2 cellular contexts compared by ENCODE assay signal in the genomic region with DNA sequence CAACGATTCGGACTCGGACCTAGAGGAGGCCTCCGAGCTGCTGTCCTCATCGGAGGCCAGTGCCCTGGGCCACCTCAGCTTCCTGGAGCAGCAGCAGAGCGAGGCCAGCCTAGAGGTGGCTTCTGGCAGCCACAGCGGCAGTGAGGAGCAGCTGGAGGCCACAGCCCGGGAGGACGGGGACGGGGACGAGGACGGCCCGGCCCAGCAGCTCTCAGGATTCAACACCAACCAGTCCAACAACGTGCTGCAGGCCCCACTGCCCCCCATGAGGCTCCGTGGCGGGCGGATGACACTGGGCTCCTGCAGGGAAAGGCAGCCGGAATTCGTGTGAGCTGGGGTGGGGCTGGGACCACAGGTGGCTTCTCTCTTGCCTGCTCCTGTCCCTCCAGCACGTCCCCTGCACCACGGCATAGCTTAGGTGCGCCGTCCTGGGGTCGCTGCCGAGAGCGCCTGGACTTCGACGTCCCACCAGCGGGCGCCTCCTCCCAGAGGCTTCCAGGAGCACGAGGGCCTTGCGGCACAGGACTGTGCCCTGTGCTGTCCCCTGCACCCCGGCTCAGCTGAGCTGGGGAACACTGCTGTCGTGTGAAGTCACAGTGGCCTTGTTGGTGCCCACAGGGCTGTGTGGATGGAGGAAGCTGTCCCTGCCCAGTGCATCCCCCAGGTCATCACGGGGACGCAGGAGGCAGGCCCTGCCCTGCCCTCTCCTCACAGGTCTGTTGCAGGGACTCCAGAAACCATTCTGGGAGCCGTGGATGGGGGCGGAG.
TF ChIP-seq lines count a peak whose summit lies in the region.

No MANE protein-coding gene starts in this region.

TF ChIP-seq in WTC11, 78 proteins besides CTCF, POLR2A, EP300 and RAD21:
- TF ChIP-seq PRRX2 (CRISPR knock-in tag; IDR thresholded peaks at IDR 0.05): 0 out of 2 replicates have a peak, but pooled peaks have one; percentile 31
- peak; percentile 67; the same call in 1 of the 2 replicates for TF ChIP-seq RELA (CRISPR knock-in tag; IDR thresholded peaks at IDR 0.05; ENCODE audit: borderline replicate concordance)
- no peak for TF ChIP-seq ESRRA (CRISPR knock-in tag; IDR thresholded peaks at IDR 0.05; ENCODE audit: borderline replicate concordance)

TF ChIP-seq in HepG2, 621 proteins besides CTCF, POLR2A, EP300 and RAD21:
- TF ChIP-seq, protein P1, sequence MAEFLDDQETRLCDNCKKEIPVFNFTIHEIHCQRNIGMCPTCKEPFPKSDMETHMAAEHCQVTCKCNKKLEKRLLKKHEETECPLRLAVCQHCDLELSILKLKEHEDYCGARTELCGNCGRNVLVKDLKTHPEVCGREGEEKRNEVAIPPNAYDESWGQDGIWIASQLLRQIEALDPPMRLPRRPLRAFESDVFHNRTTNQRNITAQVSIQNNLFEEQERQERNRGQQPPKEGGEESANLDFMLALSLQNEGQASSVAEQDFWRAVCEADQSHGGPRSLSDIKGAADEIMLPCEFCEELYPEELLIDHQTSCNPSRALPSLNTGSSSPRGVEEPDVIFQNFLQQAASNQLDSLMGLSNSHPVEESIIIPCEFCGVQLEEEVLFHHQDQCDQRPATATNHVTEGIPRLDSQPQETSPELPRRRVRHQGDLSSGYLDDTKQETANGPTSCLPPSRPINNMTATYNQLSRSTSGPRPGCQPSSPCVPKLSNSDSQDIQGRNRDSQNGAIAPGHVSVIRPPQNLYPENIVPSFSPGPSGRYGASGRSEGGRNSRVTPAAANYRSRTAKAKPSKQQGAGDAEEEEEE (CRISPR knock-in tag; IDR thresholded peaks at IDR 0.05; ENCODE audit: borderline replicate concordance): no peak
- 0 out of 2 replicates have a peak, but pooled peaks have one; percentile 15 for TF ChIP-seq TARDBP (CRISPR knock-in tag; IDR thresholded peaks at IDR 0.05)
- no peak for TF ChIP-seq HNRNPK (IDR thresholded peaks at IDR 0.05; ENCODE audit: low read depth, low read length, poor library complexity, severe bottlenecking)
- TF ChIP-seq, protein P2, sequence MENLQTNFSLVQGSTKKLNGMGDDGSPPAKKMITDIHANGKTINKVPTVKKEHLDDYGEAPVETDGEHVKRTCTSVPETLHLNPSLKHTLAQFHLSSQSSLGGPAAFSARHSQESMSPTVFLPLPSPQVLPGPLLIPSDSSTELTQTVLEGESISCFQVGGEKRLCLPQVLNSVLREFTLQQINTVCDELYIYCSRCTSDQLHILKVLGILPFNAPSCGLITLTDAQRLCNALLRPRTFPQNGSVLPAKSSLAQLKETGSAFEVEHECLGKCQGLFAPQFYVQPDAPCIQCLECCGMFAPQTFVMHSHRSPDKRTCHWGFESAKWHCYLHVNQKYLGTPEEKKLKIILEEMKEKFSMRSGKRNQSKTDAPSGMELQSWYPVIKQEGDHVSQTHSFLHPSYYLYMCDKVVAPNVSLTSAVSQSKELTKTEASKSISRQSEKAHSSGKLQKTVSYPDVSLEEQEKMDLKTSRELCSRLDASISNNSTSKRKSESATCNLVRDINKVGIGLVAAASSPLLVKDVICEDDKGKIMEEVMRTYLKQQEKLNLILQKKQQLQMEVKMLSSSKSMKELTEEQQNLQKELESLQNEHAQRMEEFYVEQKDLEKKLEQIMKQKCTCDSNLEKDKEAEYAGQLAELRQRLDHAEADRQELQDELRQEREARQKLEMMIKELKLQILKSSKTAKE (CRISPR knock-in tag; IDR thresholded peaks at IDR 0.05; ENCODE audit: borderline replicate concordance): 0 out of 2 replicates have a peak, but pooled peaks have one; percentile 3
- TF ChIP-seq RBFOX2 (IDR thresholded peaks at IDR 0.05; ENCODE audit: low read depth, low read length): peak; percentile 79
- TF ChIP-seq NR2F1 (CRISPR knock-in tag; IDR thresholded peaks at IDR 0.05): no peak
- no peak for TF ChIP-seq REXO4 (CRISPR knock-in tag; IDR thresholded peaks at IDR 0.05; ENCODE audit: borderline replicate concordance)
- TF ChIP-seq KDM4B (CRISPR knock-in tag; IDR thresholded peaks at IDR 0.05): no peak
- no peak for TF ChIP-seq SIX1 (CRISPR knock-in tag; IDR thresholded peaks at IDR 0.05; ENCODE audit: borderline replicate concordance)
- TF ChIP-seq ZNF451 (CRISPR knock-in tag; IDR thresholded peaks at IDR 0.05): no peak
- TF ChIP-seq ZNF839 (CRISPR knock-in tag; IDR thresholded peaks at IDR 0.05; ENCODE audit: borderline replicate concordance): no peak
- TF ChIP-seq ZMAT3 (CRISPR knock-in tag; conservative IDR thresholded peaks at IDR 0.05): no peak
- no peak for TF ChIP-seq CBX1 (IDR thresholded peaks at IDR 0.05; ENCODE audit: low read depth)
- TF ChIP-seq ZFY (CRISPR knock-in tag; IDR thresholded peaks at IDR 0.05): no peak
- no peak for TF ChIP-seq CHCHD3 (CRISPR knock-in tag; IDR thresholded peaks at IDR 0.05)
- peak; percentile 90; the same call in 1 of the 2 replicates for TF ChIP-seq AKAP8 (CRISPR knock-in tag; IDR thresholded peaks at IDR 0.05)
- TF ChIP-seq KDM2A (CRISPR knock-in tag; IDR thresholded peaks at IDR 0.05; ENCODE audit: borderline replicate concordance, low read depth): 0 out of 2 replicates have a peak, but pooled peaks have one; percentile 27
- TF ChIP-seq ZNF589 (CRISPR knock-in tag; conservative IDR thresholded peaks at IDR 0.05): peak; percentile 61; the same call in 1 of the 2 replicates
- peak; percentile 29; the same call in 1 of the 2 replicates for TF ChIP-seq ZNF430 (CRISPR knock-in tag; IDR thresholded peaks at IDR 0.05)
- no peak for TF ChIP-seq ZSCAN21 (CRISPR knock-in tag; IDR thresholded peaks at IDR 0.05; ENCODE audit: borderline replicate concordance)
- TF ChIP-seq ZFP37 (CRISPR knock-in tag; IDR thresholded peaks at IDR 0.05; ENCODE audit: borderline replicate concordance): no peak
- TF ChIP-seq ZNF605 (CRISPR knock-in tag; IDR thresholded peaks at IDR 0.05): 0 out of 2 replicates have a peak, but pooled peaks have one; percentile 31
- TF ChIP-seq SIN3B (IDR thresholded peaks at IDR 0.05; ENCODE audit: low read length): no peak
- TF ChIP-seq ZBTB20 (CRISPR knock-in tag; IDR thresholded peaks at IDR 0.05; ENCODE audit: borderline replicate concordance, low read depth): no peak
- TF ChIP-seq, protein P3, sequence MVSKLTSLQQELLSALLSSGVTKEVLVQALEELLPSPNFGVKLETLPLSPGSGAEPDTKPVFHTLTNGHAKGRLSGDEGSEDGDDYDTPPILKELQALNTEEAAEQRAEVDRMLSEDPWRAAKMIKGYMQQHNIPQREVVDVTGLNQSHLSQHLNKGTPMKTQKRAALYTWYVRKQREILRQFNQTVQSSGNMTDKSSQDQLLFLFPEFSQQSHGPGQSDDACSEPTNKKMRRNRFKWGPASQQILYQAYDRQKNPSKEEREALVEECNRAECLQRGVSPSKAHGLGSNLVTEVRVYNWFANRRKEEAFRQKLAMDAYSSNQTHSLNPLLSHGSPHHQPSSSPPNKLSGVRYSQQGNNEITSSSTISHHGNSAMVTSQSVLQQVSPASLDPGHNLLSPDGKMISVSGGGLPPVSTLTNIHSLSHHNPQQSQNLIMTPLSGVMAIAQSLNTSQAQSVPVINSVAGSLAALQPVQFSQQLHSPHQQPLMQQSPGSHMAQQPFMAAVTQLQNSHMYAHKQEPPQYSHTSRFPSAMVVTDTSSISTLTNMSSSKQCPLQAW (CRISPR knock-in tag; IDR thresholded peaks at IDR 0.05): no peak
- TF ChIP-seq NCOA2 (CRISPR knock-in tag; IDR thresholded peaks at IDR 0.05): no peak
- 0 out of 2 replicates have a peak, but pooled peaks have one; percentile 35 for TF ChIP-seq ZBTB38 (CRISPR knock-in tag; IDR thresholded peaks at IDR 0.05)
- TF ChIP-seq, protein P4, sequence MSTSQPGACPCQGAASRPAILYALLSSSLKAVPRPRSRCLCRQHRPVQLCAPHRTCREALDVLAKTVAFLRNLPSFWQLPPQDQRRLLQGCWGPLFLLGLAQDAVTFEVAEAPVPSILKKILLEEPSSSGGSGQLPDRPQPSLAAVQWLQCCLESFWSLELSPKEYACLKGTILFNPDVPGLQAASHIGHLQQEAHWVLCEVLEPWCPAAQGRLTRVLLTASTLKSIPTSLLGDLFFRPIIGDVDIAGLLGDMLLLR (CRISPR knock-in tag; IDR thresholded peaks at IDR 0.05): no peak
- TF ChIP-seq, protein P5, sequence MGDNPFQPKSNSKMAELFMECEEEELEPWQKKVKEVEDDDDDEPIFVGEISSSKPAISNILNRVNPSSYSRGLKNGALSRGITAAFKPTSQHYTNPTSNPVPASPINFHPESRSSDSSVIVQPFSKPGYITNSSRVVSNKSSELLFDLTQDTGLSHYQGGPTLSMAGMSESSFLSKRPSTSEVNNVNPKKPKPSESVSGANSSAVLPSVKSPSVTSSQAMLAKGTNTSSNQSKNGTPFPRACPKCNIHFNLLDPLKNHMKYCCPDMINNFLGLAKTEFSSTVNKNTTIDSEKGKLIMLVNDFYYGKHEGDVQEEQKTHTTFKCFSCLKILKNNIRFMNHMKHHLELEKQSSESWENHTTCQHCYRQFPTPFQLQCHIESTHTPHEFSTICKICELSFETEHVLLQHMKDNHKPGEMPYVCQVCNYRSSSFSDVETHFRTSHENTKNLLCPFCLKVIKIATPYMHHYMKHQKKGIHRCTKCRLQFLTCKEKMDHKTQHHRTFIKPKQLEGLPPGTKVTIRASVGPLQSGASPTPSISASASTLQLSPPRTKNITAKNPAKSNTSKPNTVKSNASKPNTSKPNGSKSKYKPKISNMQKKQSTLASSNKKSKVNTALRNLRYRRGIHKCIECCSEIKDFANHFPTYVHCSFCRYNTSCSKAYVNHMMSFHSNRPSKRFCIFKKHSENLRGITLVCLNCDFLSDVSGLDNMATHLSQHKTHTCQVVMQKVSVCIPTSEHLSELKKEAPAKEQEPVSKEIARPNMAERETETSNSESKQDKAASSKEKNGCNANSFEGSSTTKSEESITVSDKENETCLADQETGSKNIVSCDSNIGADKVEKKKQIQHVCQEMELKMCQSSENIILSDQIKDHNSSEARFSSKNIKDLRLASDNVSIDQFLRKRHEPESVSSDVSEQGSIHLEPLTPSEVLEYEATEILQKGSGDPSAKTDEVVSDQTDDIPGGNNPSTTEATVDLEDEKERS (CRISPR knock-in tag; IDR thresholded peaks at IDR 0.05): no peak
- peak; percentile 99 for TF ChIP-seq AGO2 (optimal IDR thresholded peaks at IDR 0.05; ENCODE audit: low read depth, low read length)
- TF ChIP-seq, protein P6, sequence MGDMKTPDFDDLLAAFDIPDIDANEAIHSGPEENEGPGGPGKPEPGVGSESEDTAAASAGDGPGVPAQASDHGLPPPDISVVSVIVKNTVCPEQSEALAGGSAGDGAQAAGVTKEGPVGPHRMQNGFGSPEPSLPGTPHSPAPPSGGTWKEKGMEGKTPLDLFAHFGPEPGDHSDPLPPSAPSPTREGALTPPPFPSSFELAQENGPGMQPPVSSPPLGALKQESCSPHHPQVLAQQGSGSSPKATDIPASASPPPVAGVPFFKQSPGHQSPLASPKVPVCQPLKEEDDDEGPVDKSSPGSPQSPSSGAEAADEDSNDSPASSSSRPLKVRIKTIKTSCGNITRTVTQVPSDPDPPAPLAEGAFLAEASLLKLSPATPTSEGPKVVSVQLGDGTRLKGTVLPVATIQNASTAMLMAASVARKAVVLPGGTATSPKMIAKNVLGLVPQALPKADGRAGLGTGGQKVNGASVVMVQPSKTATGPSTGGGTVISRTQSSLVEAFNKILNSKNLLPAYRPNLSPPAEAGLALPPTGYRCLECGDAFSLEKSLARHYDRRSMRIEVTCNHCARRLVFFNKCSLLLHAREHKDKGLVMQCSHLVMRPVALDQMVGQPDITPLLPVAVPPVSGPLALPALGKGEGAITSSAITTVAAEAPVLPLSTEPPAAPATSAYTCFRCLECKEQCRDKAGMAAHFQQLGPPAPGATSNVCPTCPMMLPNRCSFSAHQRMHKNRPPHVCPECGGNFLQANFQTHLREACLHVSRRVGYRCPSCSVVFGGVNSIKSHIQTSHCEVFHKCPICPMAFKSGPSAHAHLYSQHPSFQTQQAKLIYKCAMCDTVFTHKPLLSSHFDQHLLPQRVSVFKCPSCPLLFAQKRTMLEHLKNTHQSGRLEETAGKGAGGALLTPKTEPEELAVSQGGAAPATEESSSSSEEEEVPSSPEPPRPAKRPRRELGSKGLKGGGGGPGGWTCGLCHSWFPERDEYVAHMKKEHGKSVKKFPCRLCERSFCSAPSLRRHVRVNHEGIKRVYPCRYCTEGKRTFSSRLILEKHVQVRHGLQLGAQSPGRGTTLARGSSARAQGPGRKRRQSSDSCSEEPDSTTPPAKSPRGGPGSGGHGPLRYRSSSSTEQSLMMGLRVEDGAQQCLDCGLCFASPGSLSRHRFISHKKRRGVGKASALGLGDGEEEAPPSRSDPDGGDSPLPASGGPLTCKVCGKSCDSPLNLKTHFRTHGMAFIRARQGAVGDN (CRISPR knock-in tag; IDR thresholded peaks at IDR 0.05): peak; percentile 35; the same call in 1 of the 2 replicates
- TF ChIP-seq AGO1 (IDR thresholded peaks at IDR 0.05; ENCODE audit: low read depth, low read length, poor library complexity, severe bottlenecking): peak; percentile 87
- 0 out of 2 replicates have a peak, but pooled peaks have one; percentile 9 for TF ChIP-seq ZNF768 (CRISPR knock-in tag; IDR thresholded peaks at IDR 0.05)
- TF ChIP-seq SRY (CRISPR knock-in tag; IDR thresholded peaks at IDR 0.05): 0 out of 2 replicates have a peak, but pooled peaks have one; percentile 32
- TF ChIP-seq PHF5A (CRISPR knock-in tag; IDR thresholded peaks at IDR 0.05; ENCODE audit: low read depth, unreplicated experiment): peak; percentile 17
- no peak for TF ChIP-seq ZBTB1 (CRISPR knock-in tag; IDR thresholded peaks at IDR 0.05; ENCODE audit: borderline replicate concordance)
- TF ChIP-seq MIER2 (CRISPR knock-in tag; IDR thresholded peaks at IDR 0.05): no peak
- TF ChIP-seq KLF16 (CRISPR knock-in tag; IDR thresholded peaks at IDR 0.05): no peak
- TF ChIP-seq RFX5 (IDR thresholded peaks at IDR 0.05; ENCODE audit: low read depth, low read length): no peak
- TF ChIP-seq TBX3 (IDR thresholded peaks at IDR 0.05; ENCODE audit: borderline replicate concordance): no peak
- TF ChIP-seq ZNF792 (CRISPR knock-in tag; IDR thresholded peaks at IDR 0.05): no peak
- no peak for TF ChIP-seq FOSL2 (CRISPR knock-in tag; IDR thresholded peaks at IDR 0.05)
- no peak for TF ChIP-seq ZNF543 (CRISPR knock-in tag; IDR thresholded peaks at IDR 0.05)
- no peak for TF ChIP-seq ZNF225 (CRISPR knock-in tag; IDR thresholded peaks at IDR 0.05)
